In genomic region chr15:101439285-101439919, GRCh38 we compare ENCODE assay signal across 2 cellular contexts.
TF ChIP-seq lines count a peak whose summit lies in the region.

No MANE protein-coding gene starts in this region.

TF ChIP-seq in HEK293, 187 proteins besides CTCF, POLR2A, EP300 and RAD21 (continued from another document):
- TF ChIP-seq ZSCAN4 (tag by site-specific recombination; IDR thresholded peaks at IDR 0.05): no peak
- TF ChIP-seq ZNF560 (tag by site-specific recombination; IDR thresholded peaks at IDR 0.05; ENCODE audit: borderline replicate concordance): no peak
- TF ChIP-seq ZNF701 (tag by site-specific recombination; IDR thresholded peaks at IDR 0.05): no peak
TF ChIP-seq in HEK293: peak in this region for 1.

TF ChIP-seq in GM23338, 12 proteins besides CTCF, POLR2A, EP300 and RAD21 (continued from another document):
- no peak for TF ChIP-seq ZNF462 (CRISPR knock-in tag; IDR thresholded peaks at IDR 0.05)
- TF ChIP-seq EZH2phosphoT487 (IDR thresholded peaks at IDR 0.05; ENCODE audit: unreplicated experiment): no peak
